9 cellular contexts compared by ENCODE assay signal in the genomic region with DNA sequence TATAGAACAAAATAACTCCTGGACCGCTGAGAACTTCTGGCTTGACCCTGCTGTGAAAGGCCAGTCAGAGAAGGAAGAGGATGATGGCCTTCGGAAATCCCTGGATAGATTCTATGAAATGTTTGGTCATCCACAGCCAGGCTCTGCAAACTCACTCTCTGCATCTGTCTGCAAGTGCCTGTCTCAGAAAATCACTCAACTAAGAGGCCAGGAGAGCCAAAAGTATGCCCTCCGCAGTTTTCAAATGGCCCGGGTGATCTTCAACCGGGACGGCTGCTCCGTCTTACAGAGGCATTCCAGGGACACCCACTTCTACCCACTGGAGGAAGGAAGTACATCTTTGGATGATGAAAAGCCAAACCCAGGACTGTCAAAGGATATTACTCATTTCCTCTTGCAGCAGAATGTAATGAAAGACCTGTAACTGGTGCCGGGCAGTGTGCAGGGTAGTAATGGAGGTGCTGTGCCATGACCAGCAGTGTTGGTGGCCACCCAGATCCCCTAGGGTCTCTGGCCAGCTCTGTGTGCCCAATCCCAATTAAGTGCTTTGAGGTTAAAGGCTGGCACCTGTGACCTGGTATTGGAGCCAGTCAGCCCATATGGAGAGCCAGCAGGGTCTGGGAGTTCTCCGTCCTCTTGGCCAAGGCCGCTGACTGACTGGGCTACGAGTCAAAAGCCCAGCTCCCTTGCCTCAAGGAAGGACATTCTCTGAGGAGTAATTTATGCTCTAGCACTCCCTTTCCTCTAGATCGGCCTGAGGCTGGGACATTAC. TPM values are rescaled to one million over a fixed set of nuclear protein-coding genes. Genes with fewer than 3 reads are reported as not detected.
DNase-seq lines count a peak whose midpoint lies in the region; ATAC-seq and TF ChIP-seq lines count a peak whose summit lies in the region.
"Had no signal": no experiment of that assay in that cellular context is flagged by ENCODE, and none has a peak within 500 bp of the region (broad histone marks: within the 10 kb centered on the region; RNA-seq: fewer than 3 reads in every experiment).

No MANE protein-coding gene starts in this region.

- no peaks in the 10 kb centered on the region for H4K20me1 ChIP-seq in HCT116 (ENCODE audit: insufficient read depth)

- no peak for ATAC-seq in HCT116
- no peak for ATAC-seq in HG03354 (IDR thresholded peaks at IDR 0.05; ENCODE audit: poor library complexity, severe bottlenecking, unreplicated experiment)

- no peak for TF ChIP-seq CTCF in HCT116 (IDR thresholded peaks at IDR 0.05 in 2 of 3, conservative IDR thresholded peaks at IDR 0.05 in 1 of 3; ENCODE audit: borderline replicate concordance in 1 of 3, insufficient read depth in 1 of 3, low read depth in 2 of 3, low read length in 2 of 3)

- no peaks in the 10 kb centered on the region for H3K27me3 ChIP-seq in HCT116 (ENCODE audit: insufficient read depth, low read length)
- H3K27me3 ChIP-seq in skeletal muscle satellite cell (ENCODE audit: control insufficient read depth, insufficient read depth, low read length), result no peaks in the 10 kb centered on the region

- H3K9ac ChIP-seq in HCT116 (ENCODE audit: low read length), result no peak overlapping the region
- no peak overlapping the region for H3K9ac ChIP-seq in skeletal muscle satellite cell (ENCODE audit: low read depth, low read length)

- H3K9me3 ChIP-seq in HCT116 (ENCODE audit: control insufficient read depth in 1 of 2, insufficient read depth in 1 of 2, low read depth in 1 of 2, low read length in 2 of 2) (no peaks in the 10 kb centered on the region), skeletal muscle satellite cell (replicated peaks; ENCODE audit: low read length) (no peaks in the 10 kb centered on the region)

- DNase-seq in HCT116 (ENCODE audit: low read depth, low spot score), result no peak
- DNase-seq in SIG-M5 (lab: John Stamatoyannopoulos, UW), result peak; percentile 22
- DNase-seq in fibroblast of the conjunctiva (ENCODE audit: low read depth), result peak; percentile 53
- DNase-seq in NCI-H774 (lab: John Stamatoyannopoulos, UW), result no peak
- DNase-seq in NCI-H2171 (lab: John Stamatoyannopoulos, UW), result no peak
- DNase-seq: endodermal cell had no signal

- RAD21 ChIA-PET in HCT116 (lab: Charles Lee; ENCODE audit: low non-redundant PET in 1 of 2, low total read pairs in 2 of 2, uncharacterized antibody in 2 of 2, unreplicated experiment in 2 of 2), result no interaction called here

- no peak overlapping the region for H2AFZ ChIP-seq in HCT116 (ENCODE audit: low read depth, low read length, poor library complexity, severe bottlenecking)

- TF ChIP-seq RAD21 in HCT116 (IDR thresholded peaks at IDR 0.05; ENCODE audit: low read depth), result no peak

- no peaks in the 10 kb centered on the region for H3K9me2 ChIP-seq in HCT116 (ENCODE audit: insufficient read depth)

- H3K27ac ChIP-seq in HCT116 (ENCODE audit: low read depth, low read length), result no peak overlapping the region

- no peak overlapping the region for H3K4me3 ChIP-seq in HCT116 (replicated peaks in 1 of 2; ENCODE audit: low read depth in 1 of 2, low read length in 2 of 2)
- peak overlapping the region; percentile 2 for H3K4me3 ChIP-seq in skeletal muscle satellite cell (ENCODE audit: low read length)

- H3K4me1 ChIP-seq in HCT116 (ENCODE audit: control insufficient read depth in 1 of 2, insufficient read depth in 2 of 2, low read length in 2 of 2), result peaks cover 0 to 9% of the 10 kb centered on the region in 2 experiments; a peak in 1 of 4 replicates
- H3K4me1 ChIP-seq in skeletal muscle satellite cell (ENCODE audit: control insufficient read depth, insufficient read depth, low read length), result peaks cover 38% of the 10 kb centered on the region

- intact Hi-C loops in HCT116 (cut with micrococcal nuclease), result no loop called here

- H3K79me2 ChIP-seq in HCT116 (ENCODE audit: insufficient read depth, low read length), result no peaks in the 10 kb centered on the region

- BruUV-seq in HCT116 (replicated peaks; lab: Mats Ljungman, UMichigan), result no TSS peak

- peak overlapping the region; percentile 25 for H3K4me2 ChIP-seq in HCT116 (ENCODE audit: low read length)
- peak overlapping the region; percentile 43 for H3K4me2 ChIP-seq in skeletal muscle satellite cell (ENCODE audit: low read length)

- TF ChIP-seq POLR2A in HCT116 (IDR thresholded peaks at IDR 0.05; ENCODE audit: borderline replicate concordance, extremely low read depth, insufficient read depth, insufficient read length), result no peak

- CTCF ChIA-PET in HCT116 (lab: Charles Lee), result no interaction called here

- H3K36me3 ChIP-seq in HCT116 (ENCODE audit: control insufficient read depth in 1 of 2, insufficient read depth in 2 of 2, low read length in 2 of 2) (no peaks in the 10 kb centered on the region), skeletal muscle satellite cell (ENCODE audit: insufficient read depth, low read length) (no peaks in the 10 kb centered on the region)

- POLR2A ChIA-PET in HCT116 (lab: Charles Lee), result interaction anchor here (0.8 kb wide), 1 partner anchor 12 kb away, joined by 3 read pairs; no protein-coding TSS in a partner anchor

TF ChIP-seq in HCT116, 20 proteins besides CTCF, POLR2A, EP300 and RAD21:
- TF ChIP-seq CEBPB (IDR thresholded peaks at IDR 0.05; ENCODE audit: low read depth) (peak; percentile 57), POLR2AphosphoS5 (IDR thresholded peaks at IDR 0.05; ENCODE audit: low read depth, low read length) (0 out of 2 replicates have a peak, but pooled peaks have one; percentile 15), FOSL1 (IDR thresholded peaks at IDR 0.05; ENCODE audit: low read depth) (peak; percentile 51), EGR1 (IDR thresholded peaks at IDR 0.05; ENCODE audit: low read depth) (no peak), JUND (IDR thresholded peaks at IDR 0.05) (0 out of 2 replicates have a peak, but pooled peaks have one; percentile 27), EZH2 (IDR thresholded peaks at IDR 0.05) (no peak), SP1 (IDR thresholded peaks at IDR 0.05; ENCODE audit: low read depth) (peak; percentile 49)

RNA-seq across cellular contexts. Expression of a gene that starts 48.1 kb away (rescaled TPM):
- 0.25 TPM for total RNA-seq in HCT116 (2021; ENCODE audit: unreplicated experiment)
- polyA plus RNA-seq in HCT116 (2012), result 0.04 TPM in 1 of 2 replicates, not detected in the other
- under 0.01 and 0.25 TPM in 2 replicates for total RNA-seq in skeletal muscle satellite cell (2012; rRNA removed)
- total RNA-seq: osteocyte had no signal

Comparison
In these comparisons a context has a peak if more than half of its experiments do, and no peak if none do; other contexts are left out.
1. DNase-seq: peak in SIG-M5 (single experiment) and fibroblast of the conjunctiva (single experiment); none in HCT116 (single experiment), NCI-H774 (single experiment) and NCI-H2171 (single experiment).